26 cellular contexts compared by ENCODE assay signal in genomic region chr14:62778310-62778709, GRCh38.
"Had no signal": no experiment of that assay in that cellular context is flagged by ENCODE, and none has a peak within 500 bp of the region (broad histone marks: within the 10 kb centered on the region; RNA-seq: fewer than 3 reads in every experiment).

No MANE protein-coding gene starts in this region.

- ATAC-seq: left colon; mucosa of descending colon; naive thymus-derived CD4-positive, alpha-beta T cell; natural killer cell treated with Interleukin-12 subunit alpha and Interleukin-12 subunit beta and Interleukin-15 and Interleukin-18, amount 100 ng/mL, for 72 hours; sciatic nerve; stimulated activated naive B cell treated with anti-CD40 and anti-IgM and Interleukin-4, amounts not matched to agents 10 μg/mL and 1 μg/mL and 100 μg/mL, for 72 hours; stimulated activated naive CD8-positive, alpha-beta T cell treated with anti-CD3 and anti-CD28 coated beads, Interleukin-15, Interleukin-2, amounts not matched to agents 100 U/mL and 50 U/mL, for 24 hours had no signal

- H3K27me3 ChIP-seq: ovary, right atrium auricular region, testis, thyroid gland, transverse colon, upper lobe of left lung had no signal

- H3K9me3 ChIP-seq: ovary, right atrium auricular region, testis, thyroid gland, transverse colon, upper lobe of left lung had no signal

- H3K4me1 ChIP-seq: left ventricle myocardium inferior, right atrium auricular region, stomach, testis, thyroid gland, transverse colon had no signal

- H3K4me3 ChIP-seq: left ventricle myocardium inferior, lung, mucosa of descending colon, ovary, right atrium auricular region, skin epidermis, stomach, testis, thyroid gland, transverse colon, upper lobe of left lung had no signal

- DNase-seq: hypothalamus; immature natural killer cell; kidney; left colon; left ventricle myocardium inferior; midbrain; mucosa of descending colon; naive thymus-derived CD4-positive, alpha-beta T cell; ovary; stimulated activated CD4-positive, alpha-beta T cell treated with anti-CD3 and anti-CD28 coated beads, Interleukin-12 subunit alpha, Interleukin-12 subunit beta, amount 100 ng/mL, for 4 hours; stimulated activated CD4-positive, alpha-beta T cell treated with anti-CD3 and anti-CD28 coated beads, Interleukin-15, amount 100 ng/mL, for 24 hours; stimulated activated CD4-positive, alpha-beta T cell treated with anti-CD3 and anti-CD28 coated beads, Interleukin-2, amount 100 ng/mL, for 24 hours; stimulated activated CD4-positive, alpha-beta T cell treated with anti-CD3 and anti-CD28 coated beads, Interleukin-4, amount 100 ng/mL, for 1 hour; stimulated activated naive B cell treated with anti-CD40 and anti-IgM and Interleukin-4, amounts not matched to agents 10 μg/mL and 1 μg/mL and 100 μg/mL, for 72 hours; stimulated activated naive CD8-positive, alpha-beta T cell treated with anti-CD3 and anti-CD28 coated beads, Interleukin-15, Interleukin-2, amounts not matched to agents 100 U/mL and 50 U/mL, for 24 hours; stomach; testis; thyroid gland; transverse colon; upper lobe of left lung had no signal

- H3K27ac ChIP-seq: left ventricle myocardium inferior, ovary, right atrium auricular region, skin epidermis, stomach, testis, thyroid gland, transverse colon, upper lobe of left lung had no signal

- FAIRE-seq: islet of Langerhans, kidney had no signal

- H3K36me3 ChIP-seq: left ventricle myocardium inferior, ovary, right atrium auricular region, stomach, thyroid gland, transverse colon, upper lobe of left lung had no signal
